In genomic region chr16:19755268-19755667, GRCh38 we compare ENCODE assay signal across 1 cellular context.
TF ChIP-seq lines count a peak whose summit lies in the region.

No MANE protein-coding gene starts in this region.

TF ChIP-seq in IMR-90, 13 proteins besides CTCF, POLR2A, EP300 and RAD21:
- TF ChIP-seq USF2 (IDR thresholded peaks at IDR 0.05; ENCODE audit: low read depth, low read length) (no peak), BHLHE40 (IDR thresholded peaks at IDR 0.05; ENCODE audit: low read depth, low read length) (no peak), FOS (IDR thresholded peaks at IDR 0.05; ENCODE audit: low read depth, low read length) (no peak), CHD1 (IDR thresholded peaks at IDR 0.05; ENCODE audit: low read depth, low read length) (no peak), MXI1 (IDR thresholded peaks at IDR 0.05; ENCODE audit: borderline replicate concordance, low read depth, low read length) (no peak), RFX5 (IDR thresholded peaks at IDR 0.05; ENCODE audit: low read depth, low read length) (no peak), MAZ (IDR thresholded peaks at IDR 0.05; ENCODE audit: borderline replicate concordance, low read depth, low read length) (no peak), CEBPB (IDR thresholded peaks at IDR 0.05; ENCODE audit: low read depth, low read length) (no peak)
- TF ChIP-seq, protein P1, sequence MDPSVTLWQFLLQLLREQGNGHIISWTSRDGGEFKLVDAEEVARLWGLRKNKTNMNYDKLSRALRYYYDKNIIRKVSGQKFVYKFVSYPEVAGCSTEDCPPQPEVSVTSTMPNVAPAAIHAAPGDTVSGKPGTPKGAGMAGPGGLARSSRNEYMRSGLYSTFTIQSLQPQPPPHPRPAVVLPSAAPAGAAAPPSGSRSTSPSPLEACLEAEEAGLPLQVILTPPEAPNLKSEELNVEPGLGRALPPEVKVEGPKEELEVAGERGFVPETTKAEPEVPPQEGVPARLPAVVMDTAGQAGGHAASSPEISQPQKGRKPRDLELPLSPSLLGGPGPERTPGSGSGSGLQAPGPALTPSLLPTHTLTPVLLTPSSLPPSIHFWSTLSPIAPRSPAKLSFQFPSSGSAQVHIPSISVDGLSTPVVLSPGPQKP (IDR thresholded peaks at IDR 0.05; ENCODE audit: borderline replicate concordance, low read depth, low read length) = no peak
